8 cellular contexts compared by ENCODE assay signal in the genomic region with DNA sequence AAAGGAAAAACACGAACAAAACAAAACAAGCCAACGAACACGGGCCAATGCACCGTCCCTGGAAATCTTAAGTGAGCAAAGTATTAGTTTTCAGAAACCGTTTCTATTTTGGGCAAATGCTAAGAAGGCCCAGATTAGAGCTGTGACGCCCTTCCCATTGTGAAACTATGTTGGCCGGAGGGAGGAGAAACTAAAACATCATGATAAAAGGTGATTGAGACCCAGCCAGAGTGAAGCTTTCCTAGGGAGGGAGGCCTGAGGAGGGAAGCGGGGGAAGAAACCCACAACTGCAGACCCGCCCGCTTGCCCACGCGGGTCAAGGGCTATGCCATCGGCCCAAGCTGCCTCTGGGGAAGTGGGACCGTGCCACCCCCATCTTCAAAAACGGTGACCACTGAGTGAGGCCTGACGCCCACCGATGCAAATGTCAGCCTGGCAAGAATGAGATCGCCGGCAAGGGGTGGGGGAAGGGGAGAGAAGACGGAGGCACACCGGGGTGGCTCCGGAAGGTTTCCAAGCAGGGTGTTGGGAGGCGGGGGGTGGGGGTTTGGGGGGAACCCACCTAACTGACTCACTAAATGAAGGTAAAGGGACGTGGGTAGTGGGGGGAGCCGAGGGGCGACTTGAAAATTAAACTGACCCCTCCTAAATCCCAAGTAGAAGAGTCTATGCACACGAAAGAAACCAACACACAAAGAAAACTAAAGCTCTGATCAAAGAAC.
DNase-seq lines count a peak whose midpoint lies in the region; ATAC-seq and TF ChIP-seq lines count a peak whose summit lies in the region.
"Not testable (repeated sequence)": the region's sequence is repeated elsewhere in the genome, so short reads cannot be mapped to it uniquely, and the experiment has no call there.

No MANE protein-coding gene starts in this region.

- DNase-seq in MM.1S (peak; percentile 89), dermis blood vessel endothelial cell (peak; percentile 15), skeletal muscle cell (ENCODE audit: low read depth) (peak; percentile 4), uterus (peak; percentile 27 to 56)
- DNase-seq in activated T-cell treated with anti-CD3 and anti-CD28 coated beads, Interleukin-2, amount 50 U/mL, for 24 hours; heart left ventricle: not testable (repeated sequence)

- peak overlapping the region; percentile 51 for H3K4me3 Mint-ChIP-seq in activated T-cell treated with anti-CD3 and anti-CD28 coated beads, Interleukin-2, amount 50 U/mL, for 24 hours

- H3K9me3 Mint-ChIP-seq in activated T-cell treated with anti-CD3 and anti-CD28 coated beads, Interleukin-2, amount 50 U/mL, for 24 hours: not testable (repeated sequence)

- intact Hi-C loops in heart left ventricle (cut with DNase I): loop anchor here in 4 of 10 donors (5.0 to 10.0 kb wide), 4 partner anchors 177 to 1577 kb away; no protein-coding TSS in a partner anchor
- intact Hi-C loops in uterus (cut with DNase I; ENCODE audit: low total_unique reads): not testable (repeated sequence)

- H4K20me1 ChIP-seq in MM.1S (ENCODE audit: insufficient read depth, low read length): not testable (repeated sequence)

- H3K79me2 ChIP-seq in MM.1S (ENCODE audit: low read length): not testable (repeated sequence)

- not testable (repeated sequence) for H3K27me3 Mint-ChIP-seq in activated T-cell treated with anti-CD3 and anti-CD28 coated beads, Interleukin-2, amount 50 U/mL, for 24 hours

- not testable (repeated sequence) for TF ChIP-seq CTCF in MM.1S (IDR thresholded peaks at IDR 0.05; ENCODE audit: low read length); heart left ventricle (IDR thresholded peaks at IDR 0.05); uterus (IDR thresholded peaks at IDR 0.05)

- not testable (repeated sequence) for H3K36me3 Mint-ChIP-seq in activated T-cell treated with anti-CD3 and anti-CD28 coated beads, Interleukin-2, amount 50 U/mL, for 24 hours (ENCODE audit: low read depth)

- TF ChIP-seq POLR2A in heart left ventricle (IDR thresholded peaks at IDR 0.05); uterus (IDR thresholded peaks at IDR 0.05): not testable (repeated sequence)

- H3K36me3 ChIP-seq in MM.1S (replicated peaks; ENCODE audit: insufficient read depth, low read length); heart left ventricle; mesodermal cell (ENCODE audit: control insufficient read depth, insufficient read depth, low read length); uterus: not testable (repeated sequence)

- peaks cover 19% of the 10 kb centered on the region for H3F3A ChIP-seq in MM.1S (ENCODE audit: insufficient read depth, low read length)

- not testable (repeated sequence) for H3K27ac Mint-ChIP-seq in activated T-cell treated with anti-CD3 and anti-CD28 coated beads, Interleukin-2, amount 50 U/mL, for 24 hours

- H3K4me1 Mint-ChIP-seq in activated T-cell treated with anti-CD3 and anti-CD28 coated beads, Interleukin-2, amount 50 U/mL, for 24 hours (ENCODE audit: low read depth): not testable (repeated sequence)

- H3K4me3 ChIP-seq in GM08714 (ENCODE audit: low read length): peak overlapping the region; percentile 30; the same call in 1 of the 2 replicates
- H3K4me3 ChIP-seq in MM.1S (ENCODE audit: low read length): peak overlapping the region; percentile 69
- H3K4me3 ChIP-seq in heart left ventricle: peak overlapping the region in 10 of 12 donors; percentile 11 to 49 (median 42)
- H3K4me3 ChIP-seq in mesodermal cell (ENCODE audit: extremely low read depth, insufficient read depth, low read length, poor library complexity, severe bottlenecking): peak overlapping the region; percentile 8
- peak overlapping the region; percentile 34 for H3K4me3 ChIP-seq in skeletal muscle cell (ENCODE audit: low read depth, low read length)
- H3K4me3 ChIP-seq in uterus: peak overlapping the region; percentile 3 to 28

- not testable (repeated sequence) for H3K9me3 ChIP-seq in MM.1S (replicated peaks; ENCODE audit: insufficient read depth, low read length); heart left ventricle; mesodermal cell (ENCODE audit: control insufficient read depth, low read length); uterus

- H3K27ac ChIP-seq in MM.1S (ENCODE audit: low read length): peak overlapping the region; percentile 99
- H3K27ac ChIP-seq in heart left ventricle: not testable (repeated sequence)
- H3K27ac ChIP-seq in mesodermal cell (ENCODE audit: low read depth, low read length, severe bottlenecking): peak overlapping the region; percentile 86
- H3K27ac ChIP-seq in uterus: peak overlapping the region; percentile 35 to 43

- WGBS in heart left ventricle, 4 donors: 7 to 13% (median 10%) methylated on average over 27 of the region's 27 CpGs
- 8 to 15% methylated on average over 12 to 13 of the region's 27 CpGs for WGBS in mesodermal cell (ENCODE audit: insufficient coverage in 2 of 2), 2 experiments

- not testable (repeated sequence) for H3K4me1 ChIP-seq in MM.1S (ENCODE audit: low read length); mesodermal cell (ENCODE audit: control insufficient read depth, insufficient read depth, low read length, poor library complexity, severe bottlenecking); uterus
- H3K4me1 ChIP-seq in heart left ventricle: peaks cover 0 to 13% (median 3%) of the 10 kb centered on the region in 12 donors

- peak overlapping the region; percentile 95 for H3K4me2 ChIP-seq in MM.1S (ENCODE audit: low read depth, low read length)

- H3K9ac ChIP-seq in MM.1S (ENCODE audit: low read length): peak overlapping the region; percentile 98

- not testable (repeated sequence) for ATAC-seq in heart left ventricle

- not testable (repeated sequence) for H3K9me2 ChIP-seq in MM.1S (replicated peaks; ENCODE audit: insufficient read depth, low read length)

- H2AFZ ChIP-seq in MM.1S (ENCODE audit: low read length): 0 out of 2 replicates have a peak overlapping the region, but pooled peaks have one; percentile 54

- not testable (repeated sequence) for H3K27me3 ChIP-seq in MM.1S (replicated peaks; ENCODE audit: insufficient read depth, low read length); uterus
- H3K27me3 ChIP-seq in heart left ventricle: peaks cover 0 to 44% (median 5%) of the 10 kb centered on the region in 9 donors

Comparison
In these comparisons a context has a peak if more than half of its experiments do, and no peak if none do; other contexts are left out.
1. H3K4me3 ChIP-seq: peak in every context shown above with its lines; median percentile 69 in MM.1S; 42 in heart left ventricle; 34 in skeletal muscle cell; 30 in GM08714; 16 in uterus; 8 in mesodermal cell.